Comparison of ENCODE assay signal across 17 cellular contexts in the genomic region with DNA sequence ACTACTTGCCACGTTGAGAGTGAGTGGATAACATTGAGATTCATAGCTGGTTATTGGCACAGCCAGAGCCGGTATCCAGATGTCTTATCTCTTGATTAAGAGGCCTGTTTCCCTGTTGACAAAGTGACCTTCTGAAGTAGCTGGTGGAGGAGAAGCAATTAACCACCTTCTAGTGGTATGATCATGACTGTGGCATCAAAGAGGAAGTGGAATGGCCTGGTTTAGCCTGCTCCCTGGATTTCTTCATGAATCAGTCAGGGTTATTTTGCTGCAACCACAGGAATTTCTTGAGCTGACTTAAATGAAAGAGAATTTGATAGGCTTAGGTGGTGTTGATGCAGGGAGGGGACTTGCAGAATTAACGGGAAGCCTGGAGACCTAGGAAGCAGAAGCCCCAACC.
A peak's percentile ranks its signal among the peaks of the same experiment; 100 is the strongest.
DNase-seq lines count a peak whose midpoint lies in the region; ATAC-seq and TF ChIP-seq lines count a peak whose summit lies in the region.
"Had no signal": no experiment of that assay in that cellular context is flagged by ENCODE, and none has a peak within 500 bp of the region (broad histone marks: within the 10 kb centered on the region; RNA-seq: fewer than 3 reads in every experiment).

No MANE protein-coding gene starts in this region.

- H3K4me3 ChIP-seq in astrocyte of the spinal cord (ENCODE audit: low read depth, low read length) = no peak overlapping the region
- H3K4me3 ChIP-seq: pancreas, SK-N-MC had no signal

- ATAC-seq in HG02798 (IDR thresholded peaks at IDR 0.05; ENCODE audit: poor library complexity, unreplicated experiment) (no peak), HG03196 (IDR thresholded peaks at IDR 0.05; ENCODE audit: unreplicated experiment) (no peak)
- ATAC-seq: stimulated activated naive CD8-positive, alpha-beta T cell treated with anti-CD3 and anti-CD28 coated beads, Interleukin-15, Interleukin-2, amounts not matched to agents 100 U/mL and 50 U/mL, for 24 hours had no signal

- intact Hi-C loops in activated naive CD4-positive, alpha-beta T cell treated with anti-CD3 and anti-CD28 coated beads for 36 hours (cut with micrococcal nuclease) = no loop called here

- no peak overlapping the region for H3K4me3 Mint-ChIP-seq in activated naive CD4-positive, alpha-beta T cell treated with anti-CD3 and anti-CD28 coated beads for 36 hours
- H3K4me3 Mint-ChIP-seq: dendritic cell treated with granulocyte-macrophage colony-stimulating factor and Interleukin-4, amounts not matched to agents 40 ng/mL and 50 ng/mL, for 4 days had no signal

- peaks cover 5% of the 10 kb centered on the region for H3K9me3 Mint-ChIP-seq in activated naive CD4-positive, alpha-beta T cell treated with anti-CD3 and anti-CD28 coated beads for 36 hours

- H3K4me1 Mint-ChIP-seq in activated naive CD4-positive, alpha-beta T cell treated with anti-CD3 and anti-CD28 coated beads for 36 hours (ENCODE audit: low read depth) = no peaks in the 10 kb centered on the region

- DNase-seq in GM03348 (ENCODE audit: low spot score) (peak; percentile 57), NCI-H226 (peak; percentile 86), astrocyte of the spinal cord (ENCODE audit: low read depth, low spot score) (peak; percentile 88), myocyte (ENCODE audit: low read depth) (peak; percentile 85), NCI-H1105 (lab: John Stamatoyannopoulos, UW) (no peak)
- DNase-seq in activated naive CD4-positive, alpha-beta T cell treated with anti-CD3 and anti-CD28 coated beads for 36 hours = no peak
- DNase-seq: activated naive CD4-positive, alpha-beta T cell treated with anti-CD3 and anti-CD28 coated beads, Interleukin-2, amount 50 U/mL, for 16 hours; head of caudate nucleus; MM.1S; NCI-H526; pancreas; stimulated activated CD4-positive, alpha-beta T cell treated with anti-CD3 and anti-CD28 coated beads, Interleukin-4, amount 100 ng/mL, for 1 hour; stimulated activated naive CD8-positive, alpha-beta T cell treated with anti-CD3 and anti-CD28 coated beads, Interleukin-15, Interleukin-2, amounts not matched to agents 100 U/mL and 50 U/mL, for 24 hours had no signal

- in situ Hi-C loops in astrocyte of the spinal cord (cut with HindIII; ENCODE audit: low sequenced_read_pairs) = no loop called here

- H3K36me3 Mint-ChIP-seq in activated naive CD4-positive, alpha-beta T cell treated with anti-CD3 and anti-CD28 coated beads for 36 hours (ENCODE audit: low read depth) = peaks cover 1% of the 10 kb centered on the region

- H3K27ac Mint-ChIP-seq in activated naive CD4-positive, alpha-beta T cell treated with anti-CD3 and anti-CD28 coated beads for 36 hours = no peak overlapping the region
- H3K27ac Mint-ChIP-seq: dendritic cell treated with granulocyte-macrophage colony-stimulating factor and Interleukin-4, amounts not matched to agents 40 ng/mL and 50 ng/mL, for 4 days had no signal

- TF ChIP-seq CTCF in astrocyte of the spinal cord (IDR thresholded peaks at IDR 0.05; ENCODE audit: low read depth, low read length) = no peak

- CTCF ChIA-PET in activated naive CD4-positive, alpha-beta T cell treated with anti-CD3 and anti-CD28 coated beads for 36 hours (lab: Charles Lee) = no interaction called here

- H3K27me3 Mint-ChIP-seq in activated naive CD4-positive, alpha-beta T cell treated with anti-CD3 and anti-CD28 coated beads for 36 hours (ENCODE audit: low read depth) = peaks cover 5% of the 10 kb centered on the region
- H3K27me3 Mint-ChIP-seq: dendritic cell treated with granulocyte-macrophage colony-stimulating factor and Interleukin-4, amounts not matched to agents 40 ng/mL and 50 ng/mL, for 4 days had no signal

Comparison
In these comparisons a context has a peak if more than half of its experiments do, and no peak if none do; other contexts are left out.
1. DNase-seq: peak in GM03348 (single experiment), NCI-H226 (single experiment), astrocyte of the spinal cord (single experiment) and myocyte (single experiment); none in activated naive CD4-positive, alpha-beta T cell treated with anti-CD3 and anti-CD28 coated beads for 36 hours (single experiment) and NCI-H1105 (single experiment).